12 cellular contexts compared by ENCODE assay signal in genomic region chr4:8434251-8435073, GRCh38. TPM values are rescaled to one million over a fixed set of nuclear protein-coding genes. Genes with fewer than 3 reads are reported as not detected.
A peak's percentile ranks its signal among the peaks of the same experiment; 100 is the strongest.
DNase-seq lines count a peak whose midpoint lies in the region; ATAC-seq and TF ChIP-seq lines count a peak whose summit lies in the region.
"Had no signal": no experiment of that assay in that cellular context is flagged by ENCODE, and none has a peak within 500 bp of the region (broad histone marks: within the 10 kb centered on the region; RNA-seq: fewer than 3 reads in every experiment).

No MANE protein-coding gene starts in this region.

- intact Hi-C loops in breast epithelium (cut with DNase I; ENCODE audit: low total_unique reads): no loop called here
- intact Hi-C loops in mammary epithelial cell (cut with micrococcal nuclease): no loop called here

- DNase-seq in breast epithelium (ENCODE audit: low spot score in 2 of 2) (no peak), mammary epithelial cell (no peak), memory B cell (ENCODE audit: low spot score in 2 of 2) (no peak), upper lobe of left lung (no peak), NCI-H526 (lab: John Stamatoyannopoulos, UW) (no peak), GM13977 (ENCODE audit: low spot score) (no peak)
- no peak for DNase-seq in activated CD8-positive, alpha-beta T cell treated with anti-CD3 and anti-CD28 coated beads, Interleukin-2, amount 10 ng/mL, durations not matched to agents 7 days and 5 days
- no peak for DNase-seq in central memory CD4-positive, alpha-beta T cell
- DNase-seq: activated CD4-positive, alpha-beta T cell treated with anti-CD3 and anti-CD28 coated beads for 48 hours; heart left ventricle; NCI-H2081 had no signal

- H3K9me3 ChIP-seq in breast epithelium (peaks cover 0 to 1% of the 10 kb centered on the region in 2 donors), mammary epithelial cell (replicated peaks; ENCODE audit: insufficient read depth, low read length) (no peaks in the 10 kb centered on the region), upper lobe of left lung (no peaks in the 10 kb centered on the region)
- H3K9me3 ChIP-seq: heart left ventricle, SJSA1 had no signal

- H3K4me1 Mint-ChIP-seq in activated CD8-positive, alpha-beta T cell treated with anti-CD3 and anti-CD28 coated beads, Interleukin-2, amount 10 ng/mL, durations not matched to agents 7 days and 5 days (ENCODE audit: low read depth): peaks cover 38% of the 10 kb centered on the region
- H3K4me1 Mint-ChIP-seq in memory B cell: peaks cover 33% of the 10 kb centered on the region

- peaks cover 10% of the 10 kb centered on the region for H3K36me3 Mint-ChIP-seq in activated CD8-positive, alpha-beta T cell treated with anti-CD3 and anti-CD28 coated beads, Interleukin-2, amount 10 ng/mL, durations not matched to agents 7 days and 5 days (ENCODE audit: low read depth)
- peaks cover 4% of the 10 kb centered on the region for H3K36me3 Mint-ChIP-seq in memory B cell

- in situ Hi-C loops in mammary epithelial cell (cut with MboI; ENCODE audit: low sequenced_read_pairs in 2 of 2): no loop called here
- in situ Hi-C loops in GM13977 (cut with MboI; ENCODE audit: low pct_unique_long_range_greater_than_20kb, low sequenced_read_pairs, unreplicated experiment): no loop called here

- H3K27me3 Mint-ChIP-seq in activated CD8-positive, alpha-beta T cell treated with anti-CD3 and anti-CD28 coated beads, Interleukin-2, amount 10 ng/mL, durations not matched to agents 7 days and 5 days (ENCODE audit: low read depth): no peaks in the 10 kb centered on the region
- no peaks in the 10 kb centered on the region for H3K27me3 Mint-ChIP-seq in memory B cell

- no peaks in the 10 kb centered on the region for H3K27me3 ChIP-seq in breast epithelium
- no peaks in the 10 kb centered on the region for H3K27me3 ChIP-seq in mammary epithelial cell (ENCODE audit: insufficient read depth, low read length)
- no peaks in the 10 kb centered on the region for H3K27me3 ChIP-seq in upper lobe of left lung
- H3K27me3 ChIP-seq: heart left ventricle, SJSA1 had no signal

- H2AFZ ChIP-seq in mammary epithelial cell (ENCODE audit: low read depth, low read length): no peak overlapping the region

- no peak for TF ChIP-seq POLR2A in breast epithelium (IDR thresholded peaks at IDR 0.05)
- no peak for TF ChIP-seq POLR2A in upper lobe of left lung (IDR thresholded peaks at IDR 0.05)

- no peak overlapping the region for H3K9ac ChIP-seq in mammary epithelial cell (ENCODE audit: insufficient read depth, low read length)

- peak overlapping the region; percentile 45 to 69 for H3K27ac ChIP-seq in breast epithelium
- no peak overlapping the region for H3K27ac ChIP-seq in mammary epithelial cell (ENCODE audit: insufficient read depth, low read depth, low read length)
- peak overlapping the region; percentile 57 to 78 (median 74) for H3K27ac ChIP-seq in upper lobe of left lung
- H3K27ac ChIP-seq: SJSA1 had no signal

- H3K36me3 ChIP-seq in breast epithelium (no peaks in the 10 kb centered on the region), mammary epithelial cell (ENCODE audit: insufficient read depth, low read length) (no peaks in the 10 kb centered on the region), upper lobe of left lung (no peaks in the 10 kb centered on the region)
- H3K36me3 ChIP-seq: heart left ventricle, SJSA1 had no signal

- H3K4me3 ChIP-seq in breast epithelium (peak overlapping the region in 2 of 3 donors; percentile 6 to 50), mammary epithelial cell (replicated peaks in 1 of 3; ENCODE audit: insufficient read depth in 1 of 3, low read depth in 2 of 3, low read length in 3 of 3) (no peak overlapping the region), upper lobe of left lung (peak overlapping the region in 3 of 4 donors; percentile 31 to 45 (median 38))
- H3K4me3 ChIP-seq: SJSA1 had no signal

- no peak for TF ChIP-seq CTCF in breast epithelium (IDR thresholded peaks at IDR 0.05)
- TF ChIP-seq CTCF in mammary epithelial cell (conservative IDR thresholded peaks at IDR 0.05 in 1 of 2, IDR thresholded peaks at IDR 0.05 in 1 of 2; ENCODE audit: extremely low read depth in 1 of 2, insufficient read depth in 1 of 2, low read depth in 1 of 2, low read length in 2 of 2): no peak
- TF ChIP-seq CTCF in upper lobe of left lung (IDR thresholded peaks at IDR 0.05): no peak
- no peak for TF ChIP-seq CTCF in GM13977 (IDR thresholded peaks at IDR 0.05; ENCODE audit: extremely low read depth, insufficient read depth, missing control alignments)

- no peak for ATAC-seq in activated CD8-positive, alpha-beta T cell treated with anti-CD3 and anti-CD28 coated beads, Interleukin-2, amount 10 ng/mL, durations not matched to agents 7 days and 5 days
- no peak for ATAC-seq in memory B cell (ENCODE audit: low read depth)
- ATAC-seq in upper lobe of left lung (ENCODE audit: low FRiP score in 2 of 2): no peak
- ATAC-seq: heart left ventricle had no signal

- H3K4me1 ChIP-seq in breast epithelium: peaks cover 3 to 10% of the 10 kb centered on the region in 2 donors
- peaks cover 30% of the 10 kb centered on the region for H3K4me1 ChIP-seq in mammary epithelial cell (ENCODE audit: insufficient read depth, low read length)
- peaks cover 20 to 53% (median 40%) of the 10 kb centered on the region in 4 donors for H3K4me1 ChIP-seq in upper lobe of left lung
- H3K4me1 ChIP-seq: SJSA1 had no signal

- WGBS in mammary epithelial cell (ENCODE audit: low coverage, missing lambda C conversion rate): 78% methylated on average over 21 of the region's 21 CpGs
- 73 to 78% methylated on average over 13 to 21 of the region's 21 CpGs for WGBS in upper lobe of left lung, 2 donors

- H3K79me2 ChIP-seq in mammary epithelial cell (ENCODE audit: insufficient read depth, low read length): peaks cover 23% of the 10 kb centered on the region

- dilution Hi-C loops in mammary epithelial cell (cut with HindIII; ENCODE audit: low sequenced_read_pairs): no loop called here

- POLR2A ChIA-PET in activated CD8-positive, alpha-beta T cell treated with anti-CD3 and anti-CD28 coated beads, Interleukin-2, amount 10 ng/mL, durations not matched to agents 7 days and 5 days (lab: Charles Lee): no interaction called here

- H3K4me2 ChIP-seq in mammary epithelial cell (ENCODE audit: insufficient read depth, low read depth, low read length): no peak overlapping the region

- H3K4me3 Mint-ChIP-seq in activated CD8-positive, alpha-beta T cell treated with anti-CD3 and anti-CD28 coated beads, Interleukin-2, amount 10 ng/mL, durations not matched to agents 7 days and 5 days: peak overlapping the region; percentile 74
- peak overlapping the region; percentile 87 for H3K4me3 Mint-ChIP-seq in memory B cell

- CTCF ChIA-PET in mammary epithelial cell (lab: Charles Lee; ENCODE audit: low non-redundant PET): no interaction called here
- CTCF ChIA-PET in activated CD8-positive, alpha-beta T cell treated with anti-CD3 and anti-CD28 coated beads, Interleukin-2, amount 10 ng/mL, durations not matched to agents 7 days and 5 days (lab: Charles Lee): interaction anchor here (0.6 to 1.2 kb wide), 2 partner anchors 90 to 258 kb away, joined by 3 read pairs; no protein-coding TSS in a partner anchor

- no TSS peak for BruUV-seq in mammary epithelial cell (replicated peaks; lab: Mats Ljungman, UMichigan)

- no peak overlapping the region for H3K27ac Mint-ChIP-seq in activated CD8-positive, alpha-beta T cell treated with anti-CD3 and anti-CD28 coated beads, Interleukin-2, amount 10 ng/mL, durations not matched to agents 7 days and 5 days
- peak overlapping the region; percentile 91 for H3K27ac Mint-ChIP-seq in memory B cell

- no peaks in the 10 kb centered on the region for H3K9me3 Mint-ChIP-seq in activated CD8-positive, alpha-beta T cell treated with anti-CD3 and anti-CD28 coated beads, Interleukin-2, amount 10 ng/mL, durations not matched to agents 7 days and 5 days (ENCODE audit: insufficient read depth)
- H3K9me3 Mint-ChIP-seq in memory B cell: no peaks in the 10 kb centered on the region

- H4K20me1 ChIP-seq in mammary epithelial cell (ENCODE audit: insufficient read depth, low read length): no peaks in the 10 kb centered on the region

- TF ChIP-seq EP300 in upper lobe of left lung (IDR thresholded peaks at IDR 0.05): no peak

RNA-seq across cellular contexts. Expression of gene ACOX3, which starts 6.1 kb away (rescaled TPM):
- 10 to 100 TPM; 24.0 to 69.4 (median 47.9) TPM for total RNA-seq in breast epithelium
- 10 to 100 TPM; 19.6 to 94.0 TPM for total RNA-seq in mammary epithelial cell
- 4.4 TPM for polyA plus RNA-seq in mammary epithelial cell
- 43.7 TPM for polyA minus RNA-seq in mammary epithelial cell
- 10 to 100 TPM; 13.2 to 13.6 TPM for total RNA-seq in activated CD8-positive, alpha-beta T cell treated with anti-CD3 and anti-CD28 coated beads, Interleukin-2, amount 10 ng/mL, durations not matched to agents 7 days and 5 days
- 10 to 100 TPM; 23.7 to 56.6 (median 31.8) TPM for total RNA-seq in upper lobe of left lung

RNA-seq across cellular contexts. Expression of gene TRMT44, which starts 6.1 kb away (rescaled TPM):
- total RNA-seq in breast epithelium: 10 to 100 TPM; 24.6 to 47.7 (median 28.2) TPM
- total RNA-seq in mammary epithelial cell: 10 to 100 TPM; 18.5 to 20.3 TPM
- polyA plus RNA-seq in mammary epithelial cell: 6.3 TPM
- polyA minus RNA-seq in mammary epithelial cell: 1.9 TPM
- total RNA-seq in activated CD8-positive, alpha-beta T cell treated with anti-CD3 and anti-CD28 coated beads, Interleukin-2, amount 10 ng/mL, durations not matched to agents 7 days and 5 days: 10 to 100 TPM; 18.5 to 22.2 TPM
- total RNA-seq in upper lobe of left lung: 10 to 100 TPM; 22.8 to 81.7 (median 30.2) TPM

Comparison
In these comparisons a context has a peak if more than half of its experiments do, and no peak if none do; other contexts are left out.
1. H3K4me3 ChIP-seq: peak in breast epithelium (2 of 3) and upper lobe of left lung (3 of 4); none in mammary epithelial cell (0 of 3).